14 cellular contexts compared by ENCODE assay signal in genomic region chr14:94062344-94062904, GRCh38. TPM values are rescaled to one million over a fixed set of nuclear protein-coding genes. Genes with fewer than 3 reads are reported as not detected.
A peak's percentile ranks its signal among the peaks of the same experiment; 100 is the strongest.
DNase-seq lines count a peak whose midpoint lies in the region; ATAC-seq and TF ChIP-seq lines count a peak whose summit lies in the region.
"Had no signal": no experiment of that assay in that cellular context is flagged by ENCODE, and none has a peak within 500 bp of the region (broad histone marks: within the 10 kb centered on the region; RNA-seq: fewer than 3 reads in every experiment).

No MANE protein-coding gene starts in this region.

- H3K4me2 ChIP-seq in PC-9: no peak overlapping the region; the same call in 1 of the 2 replicates

- H3K27ac ChIP-seq in PC-9: peak overlapping the region; percentile 37; the same call in 1 of the 2 replicates
- H3K27ac ChIP-seq in effector memory CD4-positive, alpha-beta T cell (ENCODE audit: insufficient read depth, low read length, poor library complexity, severe bottlenecking): no peak overlapping the region
- H3K27ac ChIP-seq: gastrocnemius medialis, left ventricle myocardium inferior had no signal

- POLR2A ChIA-PET in activated CD4-positive, alpha-beta T cell treated with anti-CD3 and anti-CD28 coated beads for 36 hours (lab: Charles Lee): no interaction called here
- POLR2A ChIA-PET in PC-9 (lab: Charles Lee; ENCODE audit: unreplicated experiment): no interaction called here

- peaks cover 65% of the 10 kb centered on the region for H3K36me3 Mint-ChIP-seq in activated CD4-positive, alpha-beta T cell treated with anti-CD3 and anti-CD28 coated beads for 36 hours (ENCODE audit: low read depth)
- H3K36me3 Mint-ChIP-seq in endothelial cell (ENCODE audit: low read depth, unreplicated experiment): peaks cover 20% of the 10 kb centered on the region

- no peaks in the 10 kb centered on the region for H3K27me3 Mint-ChIP-seq in activated CD4-positive, alpha-beta T cell treated with anti-CD3 and anti-CD28 coated beads for 36 hours
- peaks cover 4% of the 10 kb centered on the region for H3K27me3 Mint-ChIP-seq in endothelial cell (ENCODE audit: unreplicated experiment)
- H3K27me3 Mint-ChIP-seq: stimulated activated naive B cell treated with anti-CD40 and anti-IgM and Interleukin-4, amounts not matched to agents 10 μg/mL and 1 μg/mL and 100 μg/mL, for 72 hours had no signal

- CTCF ChIA-PET in activated CD4-positive, alpha-beta T cell treated with anti-CD3 and anti-CD28 coated beads for 36 hours (lab: Charles Lee): interaction anchor here (1.2 to 1.4 kb wide), 2 partner anchors 26 to 70 kb away, joined by 3 read pairs; no protein-coding TSS in a partner anchor
- CTCF ChIA-PET in PC-9 (lab: Charles Lee): no interaction called here

- H3K9me3 ChIP-seq in PC-9 (ENCODE audit: insufficient read depth, low read depth): no peaks in the 10 kb centered on the region
- H3K9me3 ChIP-seq in effector memory CD4-positive, alpha-beta T cell (ENCODE audit: control insufficient read depth, low read length): no peaks in the 10 kb centered on the region
- H3K9me3 ChIP-seq: gastrocnemius medialis had no signal

- peaks cover 58% of the 10 kb centered on the region for H3K4me1 Mint-ChIP-seq in activated CD4-positive, alpha-beta T cell treated with anti-CD3 and anti-CD28 coated beads for 36 hours
- H3K4me1 Mint-ChIP-seq in endothelial cell (ENCODE audit: unreplicated experiment): peaks cover 20% of the 10 kb centered on the region

- no peak for ATAC-seq in activated CD4-positive, alpha-beta T cell treated with anti-CD3 and anti-CD28 coated beads for 36 hours
- ATAC-seq: gastrocnemius medialis; stimulated activated naive B cell treated with anti-CD40 and anti-IgM and Interleukin-4, amounts not matched to agents 10 μg/mL and 1 μg/mL and 100 μg/mL, for 72 hours had no signal

- H3K9me2 ChIP-seq in PC-9 (ENCODE audit: insufficient read depth): no peaks in the 10 kb centered on the region

- H3K9me3 Mint-ChIP-seq in activated CD4-positive, alpha-beta T cell treated with anti-CD3 and anti-CD28 coated beads for 36 hours (ENCODE audit: low read depth): no peaks in the 10 kb centered on the region
- H3K9me3 Mint-ChIP-seq in endothelial cell (ENCODE audit: unreplicated experiment): no peaks in the 10 kb centered on the region

- intact Hi-C loops in activated CD4-positive, alpha-beta T cell treated with anti-CD3 and anti-CD28 coated beads for 36 hours (cut with DNase I, micrococcal nuclease): no loop called here
- intact Hi-C loops in PC-9 (cut with micrococcal nuclease; ENCODE audit: unreplicated experiment): no loop called here

- H4K20me1 ChIP-seq in PC-9 (ENCODE audit: insufficient read depth): no peaks in the 10 kb centered on the region

- no peak overlapping the region for H2AFZ ChIP-seq in PC-9

- H3K4me1 ChIP-seq in PC-9 (replicated peaks; ENCODE audit: insufficient read depth): peaks cover 10% of the 10 kb centered on the region; the same call in 1 of the 2 replicates
- peaks cover 18% of the 10 kb centered on the region for H3K4me1 ChIP-seq in effector memory CD4-positive, alpha-beta T cell (ENCODE audit: control insufficient read depth, insufficient read depth, low read length, poor library complexity, severe bottlenecking)

- no TSS peak for BruUV-seq in PC-9 (replicated peaks; lab: Mats Ljungman, UMichigan)

- H3F3A ChIP-seq in PC-9 (ENCODE audit: insufficient read depth, low read depth): no peaks in the 10 kb centered on the region

- peaks cover 21% of the 10 kb centered on the region for H3K79me2 ChIP-seq in PC-9 (ENCODE audit: low read depth)

- peak overlapping the region; percentile 43 for H3K27ac Mint-ChIP-seq in activated CD4-positive, alpha-beta T cell treated with anti-CD3 and anti-CD28 coated beads for 36 hours
- peak overlapping the region; percentile 72 for H3K27ac Mint-ChIP-seq in endothelial cell (ENCODE audit: unreplicated experiment)
- H3K27ac Mint-ChIP-seq: stimulated activated naive B cell treated with anti-CD40 and anti-IgM and Interleukin-4, amounts not matched to agents 10 μg/mL and 1 μg/mL and 100 μg/mL, for 72 hours had no signal

- no peaks in the 10 kb centered on the region for H3K27me3 ChIP-seq in PC-9 (ENCODE audit: insufficient read depth, low read depth)
- H3K27me3 ChIP-seq in effector memory CD4-positive, alpha-beta T cell (replicated peaks; ENCODE audit: control insufficient read depth, insufficient read depth, low read length, poor library complexity, severe bottlenecking): no peaks in the 10 kb centered on the region
- H3K27me3 ChIP-seq: gastrocnemius medialis had no signal

- H3K4me3 ChIP-seq in PC-9: no peak overlapping the region
- no peak overlapping the region for H3K4me3 ChIP-seq in effector memory CD4-positive, alpha-beta T cell (ENCODE audit: insufficient read depth, low read depth, low read length, poor library complexity, severe bottlenecking)
- H3K4me3 ChIP-seq: gastrocnemius medialis, left ventricle myocardium inferior had no signal

- DNase-seq in activated CD4-positive, alpha-beta T cell treated with anti-CD3 and anti-CD28 coated beads for 36 hours: no peak
- no peak for DNase-seq in activated CD4-positive, alpha-beta T cell treated with anti-CD3 and anti-CD28 coated beads, Interleukin-2, amount 50 U/mL, for 4 hours
- peak in 1 of 2 experiments; percentile 31 for DNase-seq in PC-9
- no peak for DNase-seq in endothelial cell (ENCODE audit: low spot score)
- peak; percentile 90 for DNase-seq in renal cortical epithelial cell (ENCODE audit: low read depth)
- DNase-seq in effector memory CD4-positive, alpha-beta T cell: no peak
- DNase-seq in amygdala (lab: John Stamatoyannopoulos, UW): no peak
- DNase-seq in AG08396 (ENCODE audit: low spot score): no peak
- DNase-seq: 8988T; gastrocnemius medialis; GDM1; left ventricle myocardium inferior; stimulated activated naive B cell treated with anti-CD40 and anti-IgM and Interleukin-4, amounts not matched to agents 10 μg/mL and 1 μg/mL and 100 μg/mL, for 72 hours had no signal

- H3K36me3 ChIP-seq in PC-9 (ENCODE audit: low read depth): 0 out of 2 replicates have a peak, but pooled peaks cover 3% of the 10 kb centered on the region
- peaks cover 64% of the 10 kb centered on the region for H3K36me3 ChIP-seq in effector memory CD4-positive, alpha-beta T cell (ENCODE audit: control insufficient read depth, insufficient read depth, low read length)

- TF ChIP-seq CTCF in PC-9 (conservative IDR thresholded peaks at IDR 0.05) (no peak), endothelial cell (IDR thresholded peaks at IDR 0.05; ENCODE audit: unreplicated experiment) (no peak)

- H3K4me3 Mint-ChIP-seq in activated CD4-positive, alpha-beta T cell treated with anti-CD3 and anti-CD28 coated beads for 36 hours: no peak overlapping the region
- H3K4me3 Mint-ChIP-seq in endothelial cell (ENCODE audit: unreplicated experiment): peak overlapping the region; percentile 38
- H3K4me3 Mint-ChIP-seq: stimulated activated naive B cell treated with anti-CD40 and anti-IgM and Interleukin-4, amounts not matched to agents 10 μg/mL and 1 μg/mL and 100 μg/mL, for 72 hours; T-helper 1 cell treated with Interleukin-12 subunit alpha and Interleukin-12 subunit beta and Interleukin-4 antibody, amounts not matched to agents 30 μg/mL and 1 μg/mL, for 36 hours had no signal

RNA-seq across cellular contexts. Expression of gene DDX24, which starts 18.6 kb away (rescaled TPM):
- total RNA-seq in activated CD4-positive, alpha-beta T cell treated with anti-CD3 and anti-CD28 coated beads for 36 hours: 100 to 1,000 TPM; 259 to 390 TPM
- total RNA-seq in PC-9 (2021): 25.6 and 40.4 TPM in 2 replicates
- total RNA-seq in endothelial cell (ENCODE audit: unreplicated experiment): 89.6 TPM
- 114 and 161 TPM in 2 replicates for total RNA-seq in renal cortical epithelial cell

RNA-seq across cellular contexts. Expression of gene IFI27L1, which starts 18.7 kb away (rescaled TPM):
- total RNA-seq in activated CD4-positive, alpha-beta T cell treated with anti-CD3 and anti-CD28 coated beads for 36 hours: 10 to 100 TPM; 22.3 to 27.1 TPM
- total RNA-seq in PC-9 (2021): 9.7 and 13.2 TPM in 2 replicates
- total RNA-seq in endothelial cell (ENCODE audit: unreplicated experiment): 33.5 TPM
- total RNA-seq in renal cortical epithelial cell: 7.5 and 15.3 TPM in 2 replicates

RNA-seq across cellular contexts. Expression of gene OTUB2, which starts 36.3 kb away (rescaled TPM):
- total RNA-seq in activated CD4-positive, alpha-beta T cell treated with anti-CD3 and anti-CD28 coated beads for 36 hours: under 1 TPM; 0.75 to 0.93 TPM
- total RNA-seq in PC-9 (2021): 0.43 and 0.55 TPM in 2 replicates
- 2.3 TPM for total RNA-seq in endothelial cell (ENCODE audit: unreplicated experiment)
- total RNA-seq in renal cortical epithelial cell: 6.4 and 14.2 TPM in 2 replicates

RNA-seq across cellular contexts. Expression of gene IFI27, which starts 48.1 kb away (rescaled TPM):
- 1 to 10 TPM; 3.0 to 3.1 TPM for total RNA-seq in activated CD4-positive, alpha-beta T cell treated with anti-CD3 and anti-CD28 coated beads for 36 hours
- total RNA-seq in PC-9 (2021) (0.83 and 1.1 TPM in 2 replicates), endothelial cell (ENCODE audit: unreplicated experiment) (3.8 TPM), renal cortical epithelial cell (3.0 and 179 TPM in 2 replicates)
